Comparison of ENCODE assay signal across 8 cellular contexts in genomic region chr2:72825271-72826155, GRCh38. TPM values are rescaled to one million over a fixed set of nuclear protein-coding genes. Genes with fewer than 3 reads are reported as not detected.
DNase-seq lines count a peak whose midpoint lies in the region; ATAC-seq and TF ChIP-seq lines count a peak whose summit lies in the region.

EXOC6B (minus strand) TSS chr2:72826033.

- ATAC-seq in HG02678 (IDR thresholded peaks at IDR 0.05; ENCODE audit: unreplicated experiment) = peak; percentile 97
- ATAC-seq in T-cell (replicated peaks in 1 of 4) = peak; percentile 90 to 96 (median 92)
- peak; percentile 92 to 97 (median 97) for ATAC-seq in heart left ventricle

- H3K27ac ChIP-seq in adrenal gland (peak within 1 kb of the TSS; percentile 37 to 93 (median 82)), heart left ventricle (peak within 1 kb of the TSS; percentile 20 to 93 (median 86)), transverse colon (peak within 1 kb of the TSS; percentile 80 to 86 (median 82))

- TF ChIP-seq EP300 in transverse colon (IDR thresholded peaks at IDR 0.05; ENCODE audit: low read depth) = no peak

- TF ChIP-seq POLR2A in GM10847 (IDR thresholded peaks at IDR 0.05; ENCODE audit: extremely low read depth, insufficient read length) (peak; percentile 20), adrenal gland (IDR thresholded peaks at IDR 0.05) (peak; percentile 47 to 91), heart left ventricle (IDR thresholded peaks at IDR 0.05) (peak; percentile 37 to 94), transverse colon (IDR thresholded peaks at IDR 0.05) (peak; percentile 76)

- peaks cover 6 to 20% of the 10 kb centered on the region in 2 donors for H3K4me1 ChIP-seq in adrenal gland (replicated peaks in 1 of 2)
- H3K4me1 ChIP-seq in heart left ventricle = peaks cover 0 to 32% (median 11%) of the 10 kb centered on the region in 12 donors
- H3K4me1 ChIP-seq in transverse colon = peaks cover 7 to 20% (median 15%) of the 10 kb centered on the region in 4 donors

- in situ Hi-C loops in transverse colon (cut with MboI; ENCODE audit: low pct_ligation_motif_present in 1 of 4, low pct_unique_long_range_greater_than_20kb in 1 of 4, low sequenced_read_pairs in 3 of 4) = no loop called here

- peak in 3 of 6 experiments; percentile 2 to 14 (median 10) for TF ChIP-seq CTCF in adrenal gland (IDR thresholded peaks at IDR 0.05)
- peak in 4 of 12 donors; percentile 14 to 28 (median 22) for TF ChIP-seq CTCF in heart left ventricle (IDR thresholded peaks at IDR 0.05)
- TF ChIP-seq CTCF in transverse colon (IDR thresholded peaks at IDR 0.05) = peak in 3 of 5 experiments; percentile 10 to 26 (median 15)

- WGBS in adrenal gland, 4 donors = 0 to 1% (median 1%) methylated on average over 4 to 70 of the region's 70 CpGs
- 0 to 1% (median 1%) methylated on average over 39 to 70 of the region's 70 CpGs for WGBS in heart left ventricle, 4 donors
- WGBS in transverse colon (ENCODE audit: low coverage in 1 of 2), 2 donors = 4% methylated on average over 65 of the region's 70 CpGs; no CpG with 5 or more reads in 1 of the 2 donors

- POLR2A ChIA-PET in T-cell (lab: Charles Lee) = interaction anchor here in 1 of 2 donors (0.7 kb wide), 1 partner anchor 1375 kb away, joined by 5 read pairs; no protein-coding TSS in a partner anchor

- no peaks in the 10 kb centered on the region for H3K27me3 ChIP-seq in adrenal gland
- no peaks in the 10 kb centered on the region for H3K27me3 ChIP-seq in heart left ventricle
- no peaks in the 10 kb centered on the region for H3K27me3 ChIP-seq in transverse colon

- peak within 1 kb of the TSS; percentile 36 to 88 (median 58) for H3K4me3 ChIP-seq in adrenal gland
- peak within 1 kb of the TSS; percentile 66 to 99 (median 88) for H3K4me3 ChIP-seq in heart left ventricle
- H3K4me3 ChIP-seq in transverse colon = peak within 1 kb of the TSS; percentile 65 to 82 (median 72)

- DNase-seq in NCI-H128 (lab: John Stamatoyannopoulos, UW; ENCODE audit: unreplicated experiment) = peak; percentile 84
- DNase-seq in T-cell = peak; percentile 64 to 90 (median 80)
- peak; percentile 90 to 97 (median 94) for DNase-seq in adrenal gland
- DNase-seq in heart left ventricle = peak; percentile 95 to 96 (median 95)
- peak; percentile 89 for DNase-seq in pons (ENCODE audit: low spot score)
- DNase-seq in transverse colon = peak; percentile 95

- H3K4me1 Mint-ChIP-seq in T-cell = peaks cover 38 to 50% (median 42%) of the 10 kb centered on the region in 3 donors

- CTCF ChIA-PET in T-cell (lab: Charles Lee) = no interaction called here

- peak within 1 kb of the TSS; percentile 90 to 96 (median 93) for H3K4me3 Mint-ChIP-seq in T-cell

- peak within 1 kb of the TSS; percentile 29 to 77 for H3K27ac Mint-ChIP-seq in T-cell

- H3K36me3 ChIP-seq in adrenal gland (replicated peaks in 1 of 2) (no peaks in the 10 kb centered on the region), heart left ventricle (peaks cover 0 to 4% (median 0%) of the 10 kb centered on the region in 9 donors), transverse colon (no peaks in the 10 kb centered on the region)

- H3K9me3 ChIP-seq in adrenal gland (replicated peaks in 1 of 3) (no peaks in the 10 kb centered on the region), heart left ventricle (no peaks in the 10 kb centered on the region), transverse colon (no peaks in the 10 kb centered on the region)

- H3K9me3 Mint-ChIP-seq in T-cell = no peaks in the 10 kb centered on the region

- H3K27me3 Mint-ChIP-seq in T-cell = peaks cover 0 to 5% of the 10 kb centered on the region in 2 donors

- peaks cover 10% of the 10 kb centered on the region for H3K36me3 Mint-ChIP-seq in T-cell

- intact Hi-C loops in adrenal gland (cut with DNase I) = no loop called here
- intact Hi-C loops in heart left ventricle (cut with DNase I) = loop anchor here in 4 of 10 donors (2.0 to 10.0 kb wide), 5 partner anchors 33 to 51 kb away; no protein-coding TSS in a partner anchor
- intact Hi-C loops in transverse colon (cut with DNase I; ENCODE audit: low total_unique reads) = no loop called here

RNA-seq across cellular contexts. Expression of gene EXOC6B, which starts in this region (rescaled TPM):
- total RNA-seq in T-cell (10 to 100 TPM; 13.3 to 18.9 (median 16.6) TPM), adrenal gland (10 to 100 TPM; 39.4 to 92.6 (median 56.8) TPM), heart left ventricle (100 to 1,000 TPM in 8 of 9 donors, 10 to 100 TPM in 1; 74.9 to 192 (median 153) TPM), transverse colon (10 to 100 TPM; 15.7 to 58.4 (median 37.9) TPM)
- polyA plus RNA-seq in adrenal gland (10 to 100 TPM in 1 of 3 donors, 1 to 10 TPM in 2; 6.0 to 25.4 (median 9.7) TPM), heart left ventricle (10 to 100 TPM; 18.4 to 42.2 TPM)

Comparison
In these comparisons a context has a peak if more than half of its experiments do, and no peak if none do; other contexts are left out.
1. Peak in every context shown above with its lines: DNase-seq, ATAC-seq, H3K4me3 ChIP-seq and H3K27ac ChIP-seq.
2. POLR2A ChIP-seq: peak in every context shown above with its lines; median percentile 76 in transverse colon; 69 in adrenal gland; 66 in heart left ventricle; 20 in GM10847.